ENCODE assay signal across 8 cellular contexts in the genomic region with DNA sequence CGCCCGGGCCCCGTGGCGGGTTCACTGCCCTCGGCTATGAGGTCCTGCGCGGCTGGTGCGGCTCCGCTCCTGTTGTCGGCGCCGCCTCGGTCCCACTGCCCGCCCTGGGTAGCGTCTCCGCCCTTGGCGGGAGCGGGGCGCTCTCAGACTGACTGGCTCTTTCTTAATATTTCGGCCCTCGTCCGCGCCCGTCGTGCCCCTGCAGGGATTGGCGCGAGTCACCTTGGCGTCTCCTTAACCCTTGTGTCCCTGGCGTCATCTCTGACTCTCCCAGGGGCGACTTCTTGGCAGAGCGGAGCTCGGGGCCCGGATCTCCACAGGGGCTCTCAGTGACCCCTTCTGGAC. TPM values are rescaled to one million over a fixed set of nuclear protein-coding genes. Genes with fewer than 3 reads are reported as not detected.
DNase-seq lines count a peak whose midpoint lies in the region; ATAC-seq lines count a peak whose summit lies in the region.

No MANE protein-coding gene starts in this region.

- WGBS in ectodermal cell, 2 experiments, result 0% methylated on average over 33 of the region's 33 CpGs

- H3K4me1 ChIP-seq in ectodermal cell (ENCODE audit: control insufficient read depth, insufficient read depth, low read length) (peaks cover 25% of the 10 kb centered on the region), muscle layer of colon (ENCODE audit: insufficient read depth, low read length) (peaks cover 39% of the 10 kb centered on the region)

- no peak for ATAC-seq in HG02588 (IDR thresholded peaks at IDR 0.05; ENCODE audit: unreplicated experiment)

- peak overlapping the region; percentile 81 for H3K9ac ChIP-seq in muscle layer of colon (ENCODE audit: low read length)

- H3K9me3 ChIP-seq in ectodermal cell (ENCODE audit: control insufficient read depth, low read length) (no peaks in the 10 kb centered on the region), muscle layer of colon (ENCODE audit: low read length) (no peaks in the 10 kb centered on the region)

- H3K4me3 ChIP-seq in ectodermal cell (ENCODE audit: insufficient read depth, low read depth, low read length), result peak overlapping the region; percentile 100
- peak overlapping the region; percentile 77 to 99 for H3K4me3 ChIP-seq in muscle layer of colon (ENCODE audit: low read depth in 1 of 2, low read length in 2 of 2)

- peaks cover 22% of the 10 kb centered on the region for H3K36me3 ChIP-seq in ectodermal cell (ENCODE audit: control insufficient read depth, insufficient read depth, low read length)
- H3K36me3 ChIP-seq in muscle layer of colon (ENCODE audit: insufficient read depth, low read length), result peaks cover 23% of the 10 kb centered on the region

- H3K27me3 ChIP-seq in ectodermal cell (ENCODE audit: control insufficient read depth, insufficient read depth, low read length, poor library complexity, severe bottlenecking) (no peaks in the 10 kb centered on the region), muscle layer of colon (ENCODE audit: control insufficient read depth in 1 of 2, insufficient read depth in 2 of 2, low read length in 2 of 2) (no peaks in the 10 kb centered on the region)

- H3K27ac ChIP-seq in ectodermal cell (ENCODE audit: insufficient read depth, low read depth, low read length, poor library complexity, severe bottlenecking), result peak overlapping the region; percentile 95
- H3K27ac ChIP-seq in muscle layer of colon (ENCODE audit: low read depth, low read length), result peak overlapping the region; percentile 98

- peak; percentile 22 for DNase-seq in NCI-H345 (lab: John Stamatoyannopoulos, UW)
- no peak for DNase-seq in NCI-H345 treated with DMSO at 0.1 percent for 48 hours (lab: John Stamatoyannopoulos, UW; ENCODE audit: unreplicated experiment)
- peak; percentile 37 for DNase-seq in T-helper 9 cell
- peak; percentile 74 for DNase-seq in ureter (ENCODE audit: low spot score)
- DNase-seq in hepatic stellate cell (ENCODE audit: low spot score), result no peak

RNA-seq across cellular contexts. Expression of a gene that starts 1.3 kb away (rescaled TPM):
- 2,543 TPM for polyA plus RNA-seq in ectodermal cell (2013, experiment 1 of 4)
- polyA plus RNA-seq in ectodermal cell (2013, experiment 2 of 4), result 2,084 TPM
- 1,855 TPM for polyA plus RNA-seq in ectodermal cell (2013, experiment 3 of 4)
- 1,983 TPM for polyA plus RNA-seq in ectodermal cell (2013, experiment 4 of 4)
- total RNA-seq in ureter, result 1,016 TPM

Comparison
In these comparisons a context has a peak if more than half of its experiments do, and no peak if none do; other contexts are left out.
1. DNase-seq: peak in NCI-H345 (single experiment), T-helper 9 cell (single experiment) and ureter (single experiment); none in NCI-H345 treated with DMSO at 0.1 percent for 48 hours (single experiment) and hepatic stellate cell (single experiment).